27 cellular contexts compared by ENCODE assay signal in genomic region chr6:33964387-33964786, GRCh38.
"Had no signal": no experiment of that assay in that cellular context is flagged by ENCODE, and none has a peak within 500 bp of the region (broad histone marks: within the 10 kb centered on the region; RNA-seq: fewer than 3 reads in every experiment).

No MANE protein-coding gene starts in this region.

- H3K36me3 ChIP-seq: neural progenitor cell, ovary, right lobe of liver, sigmoid colon, stomach, thoracic aorta, thyroid gland, tibial nerve, upper lobe of left lung, vagina had no signal

- DNase-seq: natural killer cell; occipital lobe; ovary; psoas muscle; right cardiac atrium; small intestine; stimulated activated CD4-positive, alpha-beta T cell treated with anti-CD3 and anti-CD28 coated beads, Interleukin-15, amount 100 ng/mL, for 24 hours; stimulated activated CD4-positive, alpha-beta T cell treated with anti-CD3 and anti-CD28 coated beads, Interleukin-2, amount 100 ng/mL, for 24 hours; stimulated activated CD4-positive, alpha-beta T cell treated with anti-CD3 and anti-CD28 coated beads, Interleukin-2, amount 100 ng/mL, for 48 hours; stimulated activated CD4-positive, alpha-beta T cell treated with anti-CD3 and anti-CD28 coated beads, Interleukin-4, amount 100 ng/mL, for 24 hours; stimulated activated naive B cell treated with anti-CD40 and anti-IgM and Interleukin-4, amounts not matched to agents 10 μg/mL and 1 μg/mL and 100 μg/mL, for 72 hours; stimulated activated naive CD4-positive, alpha-beta T cell treated with Interleukin-2 at 50 U/mL for 16 hours; stomach; thyroid gland; trophoblast cell; upper lobe of left lung had no signal

- H3K9ac ChIP-seq: neural progenitor cell, parathyroid adenoma had no signal

- H3K27me3 ChIP-seq: neural progenitor cell, ovary, right lobe of liver, thyroid gland, upper lobe of left lung, vagina had no signal

- H3K9me3 ChIP-seq: ovary, psoas muscle, right lobe of liver, stomach, thyroid gland, upper lobe of left lung, vagina had no signal

- H3K9me3 Mint-ChIP-seq: neural progenitor cell; stimulated activated effector memory CD8-positive, alpha-beta T cell treated with anti-CD3 and anti-CD28 coated beads, Interleukin-12 subunit alpha, Interleukin-12 subunit beta, amount 100 ng/mL, for 72 hours; stimulated activated naive CD8-positive, alpha-beta T cell treated with anti-CD3 and anti-CD28 coated beads, Interleukin-15, Interleukin-2, amounts not matched to agents 100 ng/mL and 50 ng/mL, for 24 hours had no signal

- H3K4me3 ChIP-seq: neural progenitor cell, ovary, psoas muscle, right lobe of liver, sigmoid colon, stomach, thoracic aorta, thyroid gland, tibial nerve, upper lobe of left lung, vagina had no signal

- H3K4me1 Mint-ChIP-seq: natural killer cell; stimulated activated naive B cell treated with anti-CD40 and anti-IgM and Interleukin-4, amounts not matched to agents 10 μg/mL and 1 μg/mL and 100 μg/mL, for 72 hours had no signal

- H3K27ac ChIP-seq: neural progenitor cell, ovary, parathyroid adenoma, psoas muscle, right lobe of liver, sigmoid colon, stomach, thoracic aorta, thyroid gland, tibial nerve, upper lobe of left lung, vagina had no signal

- H3K36me3 Mint-ChIP-seq: natural killer cell; neural progenitor cell; stimulated activated effector memory CD8-positive, alpha-beta T cell treated with anti-CD3 and anti-CD28 coated beads, Interleukin-12 subunit alpha, Interleukin-12 subunit beta, amount 100 ng/mL, for 72 hours; stimulated activated naive B cell treated with anti-CD40 and anti-IgM and Interleukin-4, amounts not matched to agents 10 μg/mL and 1 μg/mL and 100 μg/mL, for 72 hours had no signal

- H3K4me1 ChIP-seq: neural progenitor cell, parathyroid adenoma, psoas muscle, right lobe of liver, stomach, thyroid gland, tibial nerve, upper lobe of left lung had no signal

- H3K27ac Mint-ChIP-seq: natural killer cell; nephron; neural progenitor cell; progenitor cell of endocrine pancreas; stimulated activated effector memory CD8-positive, alpha-beta T cell treated with anti-CD3 and anti-CD28 coated beads, Interleukin-12 subunit alpha, Interleukin-12 subunit beta, amount 100 ng/mL, for 72 hours; stimulated activated naive B cell treated with anti-CD40 and anti-IgM and Interleukin-4, amounts not matched to agents 10 μg/mL and 1 μg/mL and 100 μg/mL, for 72 hours; stimulated activated naive CD8-positive, alpha-beta T cell treated with anti-CD3 and anti-CD28 coated beads, Interleukin-15, Interleukin-2, amounts not matched to agents 100 ng/mL and 50 ng/mL, for 24 hours had no signal

- H3K4me3 Mint-ChIP-seq: natural killer cell; nephron; neural progenitor cell; stimulated activated effector memory CD8-positive, alpha-beta T cell treated with anti-CD3 and anti-CD28 coated beads, Interleukin-12 subunit alpha, Interleukin-12 subunit beta, amount 100 ng/mL, for 72 hours; stimulated activated naive B cell treated with anti-CD40 and anti-IgM and Interleukin-4, amounts not matched to agents 10 μg/mL and 1 μg/mL and 100 μg/mL, for 72 hours; stimulated activated naive CD8-positive, alpha-beta T cell treated with anti-CD3 and anti-CD28 coated beads, Interleukin-15, Interleukin-2, amounts not matched to agents 100 ng/mL and 50 ng/mL, for 24 hours had no signal

- ATAC-seq: natural killer cell; psoas muscle; right cardiac atrium; right lobe of liver; stimulated activated effector memory CD8-positive, alpha-beta T cell treated with anti-CD3 and anti-CD28 coated beads, Interleukin-12 subunit alpha, Interleukin-12 subunit beta, amount 100 ng/mL, for 72 hours; stimulated activated naive B cell treated with anti-CD40 and anti-IgM and Interleukin-4, amounts not matched to agents 10 μg/mL and 1 μg/mL and 100 μg/mL, for 72 hours had no signal
